ENCODE assay signal across 8 cellular contexts in the genomic region with DNA sequence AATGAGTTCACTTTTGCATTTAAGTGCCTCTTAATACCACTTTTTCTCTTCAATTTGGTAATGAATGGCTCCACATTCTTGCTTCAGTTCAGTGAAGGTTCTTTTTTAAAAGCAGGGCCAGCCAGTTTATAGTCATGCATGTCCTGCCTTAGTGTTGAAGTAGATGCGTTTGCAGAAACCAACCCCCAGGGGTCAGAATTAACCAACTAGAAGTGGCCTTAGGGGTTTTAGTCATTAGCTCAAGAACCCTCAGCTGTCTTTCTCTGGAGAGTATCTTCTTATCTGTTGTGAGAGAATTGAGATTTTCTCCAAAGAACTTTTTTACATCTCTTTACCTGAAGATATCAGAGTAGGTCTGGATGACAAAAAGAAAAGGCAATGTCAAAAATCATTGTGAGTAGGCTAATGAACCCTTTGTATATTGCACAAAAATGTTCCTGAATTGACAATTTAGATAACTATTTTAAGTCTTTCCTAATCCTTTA.
DNase-seq lines count a peak whose midpoint lies in the region; ATAC-seq, FAIRE-seq and TF ChIP-seq lines count a peak whose summit lies in the region.

No MANE protein-coding gene starts in this region.

- peak; percentile 89 for TF ChIP-seq CTCF in C4-2B (conservative IDR thresholded peaks at IDR 0.05)
- TF ChIP-seq CTCF in LNCaP clone FGC (IDR thresholded peaks at IDR 0.05; ENCODE audit: control insufficient read depth, extremely low read depth, insufficient read depth) = peak; percentile 65
- TF ChIP-seq CTCF in Panc1 (IDR thresholded peaks at IDR 0.05) = peak; percentile 49; the same call in 1 of the 2 replicates
- TF ChIP-seq CTCF in brain (conservative IDR thresholded peaks at IDR 0.05) = peak; percentile 75 to 84

- H3K36me3 Mint-ChIP-seq in brain = no peaks in the 10 kb centered on the region

- DNase-seq in GM18507 (ENCODE audit: extremely low spot score, insufficient read length, low read depth) (peak; percentile 15), LNCaP clone FGC (ENCODE audit: low read depth) (peak; percentile 63), Panc1 (ENCODE audit: low read depth, low spot score) (peak; percentile 22), iPS-NIHi7 (ENCODE audit: extremely low spot score) (peak; percentile 85)
- DNase-seq in stimulated activated CD4-positive, alpha-beta T cell treated with anti-CD3 and anti-CD28 coated beads, Interleukin-4, amount 100 ng/mL, for 48 hours (ENCODE audit: low read depth in 2 of 2) = peak; percentile 1 to 4

- H3K4me1 ChIP-seq in Panc1 (ENCODE audit: control insufficient read depth, insufficient read depth, low read length) = no peaks in the 10 kb centered on the region

- intact Hi-C loops in Panc1 (cut with micrococcal nuclease; ENCODE audit: unreplicated experiment) = loop anchor here (2.0 kb wide), 1 partner anchor 204 kb away; no protein-coding TSS in a partner anchor

- H3K4me3 ChIP-seq in LNCaP clone FGC (ENCODE audit: low read depth, low read length) (no peak overlapping the region), Panc1 (ENCODE audit: low read depth in 2 of 2, low read length in 2 of 2) (no peak overlapping the region)

- CTCF ChIA-PET in Panc1 (lab: Charles Lee) = interaction anchor here (0.6 to 0.8 kb wide), 3 partner anchors 141 to 743 kb away, joined by 3 to 6 read pairs (median 3); no protein-coding TSS in a partner anchor

- H3K9me3 ChIP-seq in Panc1 (ENCODE audit: control insufficient read depth, insufficient read depth, low read depth, low read length) = no peaks in the 10 kb centered on the region

- POLR2A ChIA-PET in Panc1 (lab: Charles Lee) = no interaction called here

- H3K27me3 ChIP-seq in Panc1 (ENCODE audit: control insufficient read depth, insufficient read depth, low read length) = peaks cover 4% of the 10 kb centered on the region

- peaks cover 3% of the 10 kb centered on the region for H3K27me3 Mint-ChIP-seq in brain

- BruUV-seq in Panc1 (replicated peaks; lab: Mats Ljungman, UMichigan) = no TSS peak

- H3K36me3 ChIP-seq in Panc1 (ENCODE audit: control insufficient read depth, insufficient read depth, low read length) = no peaks in the 10 kb centered on the region

- H3K4me1 Mint-ChIP-seq in brain = no peaks in the 10 kb centered on the region

- no peaks in the 10 kb centered on the region for H3K9me3 Mint-ChIP-seq in brain

- H3K4me3 Mint-ChIP-seq in brain = no peak overlapping the region

- H3K27ac Mint-ChIP-seq in brain = no peak overlapping the region

- FAIRE-seq in GM18507 (lab: Jason Lieb, UNC) = peak; percentile 51

- ATAC-seq in Panc1 (peak; percentile 84), GM21367 (IDR thresholded peaks at IDR 0.05; ENCODE audit: unreplicated experiment) (no peak)

- H3K27ac ChIP-seq in C4-2B (no peak overlapping the region), Panc1 (ENCODE audit: low read length) (no peak overlapping the region)

- in situ Hi-C loops in Panc1 (cut with HindIII; ENCODE audit: low pct_unique_long_range_greater_than_20kb, low sequenced_read_pairs) = no loop called here

Comparison
In these comparisons a context has a peak if more than half of its experiments do, and no peak if none do; other contexts are left out.
1. DNase-seq: peak in every context shown above with its lines; median percentile 85 in iPS-NIHi7; 63 in LNCaP clone FGC; 22 in Panc1; 15 in GM18507; 2 in stimulated activated CD4-positive, alpha-beta T cell treated with anti-CD3 and anti-CD28 coated beads, Interleukin-4, amount 100 ng/mL, for 48 hours.